ENCODE assay signal across 20 cellular contexts in genomic region chrX:980572-981235, GRCh38.
A peak's percentile ranks its signal among the peaks of the same experiment; 100 is the strongest.
DNase-seq lines count a peak whose midpoint lies in the region; ATAC-seq and TF ChIP-seq lines count a peak whose summit lies in the region.
"Had no signal": no experiment of that assay in that cellular context is flagged by ENCODE, and none has a peak within 500 bp of the region (broad histone marks: within the 10 kb centered on the region; RNA-seq: fewer than 3 reads in every experiment).

No MANE protein-coding gene starts in this region.

- H3K9me2 ChIP-seq in OCI-LY7 (ENCODE audit: insufficient read depth, low read length), result no peaks in the 10 kb centered on the region

- no peaks in the 10 kb centered on the region for H3K4me1 ChIP-seq in endodermal cell (ENCODE audit: control insufficient read depth, insufficient read depth, low read length)
- peaks cover 24% of the 10 kb centered on the region for H3K4me1 ChIP-seq in neural progenitor cell
- no peaks in the 10 kb centered on the region for H3K4me1 ChIP-seq in OCI-LY7 (ENCODE audit: insufficient read depth, low read length, poor library complexity, severe bottlenecking)
- H3K4me1 ChIP-seq: BE2C had no signal

- no peak overlapping the region for H3K4me3 Mint-ChIP-seq in activated naive CD8-positive, alpha-beta T cell treated with anti-CD3 and anti-CD28 coated beads, Interleukin-2, amount 10 ng/mL, durations not matched to agents 7 days and 5 days
- H3K4me3 Mint-ChIP-seq in activated naive CD8-positive, alpha-beta T cell treated with anti-CD3 and anti-CD28 coated beads, Interleukin-2, amount 50 U/mL, for 24 hours, result no peak overlapping the region
- H3K4me3 Mint-ChIP-seq in endodermal cell (no peak overlapping the region), neural progenitor cell (peak overlapping the region; percentile 30)

- no peak overlapping the region for H3K27ac ChIP-seq in endodermal cell (ENCODE audit: low read depth, low read length)
- no peak overlapping the region for H3K27ac ChIP-seq in neural progenitor cell
- H3K27ac ChIP-seq in OCI-LY7 (ENCODE audit: low read depth, low read length, poor library complexity, severe bottlenecking), result no peak overlapping the region

- CTCF ChIA-PET in OCI-LY7 (lab: Charles Lee; ENCODE audit: unreplicated experiment), result no interaction called here

- no TSS peak for BruUV-seq in OCI-LY7 (replicated peaks; lab: Mats Ljungman, UMichigan)

- no peak for ATAC-seq in activated naive CD8-positive, alpha-beta T cell treated with anti-CD3 and anti-CD28 coated beads, Interleukin-2, amount 10 ng/mL, durations not matched to agents 7 days and 5 days (ENCODE audit: low read depth)
- no peak for ATAC-seq in activated naive CD8-positive, alpha-beta T cell treated with anti-CD3 and anti-CD28 coated beads, Interleukin-2, amount 50 U/mL, for 24 hours
- ATAC-seq: K562 had no signal

- H3F3A ChIP-seq in neural progenitor cell (ENCODE audit: low read depth), result peaks cover 23% of the 10 kb centered on the region

- H2AFZ ChIP-seq in neural progenitor cell (replicated peaks) (peak overlapping the region; percentile 93), OCI-LY7 (ENCODE audit: low read length) (no peak overlapping the region)

- H3K36me3 ChIP-seq in endodermal cell (ENCODE audit: control insufficient read depth, insufficient read depth, low read length) (no peaks in the 10 kb centered on the region), neural progenitor cell (no peaks in the 10 kb centered on the region), OCI-LY7 (ENCODE audit: insufficient read depth, low read length) (no peaks in the 10 kb centered on the region)
- H3K36me3 ChIP-seq: BE2C had no signal

- no peak overlapping the region for H3K4me3 ChIP-seq in endodermal cell (ENCODE audit: low read length)
- no peak overlapping the region for H3K4me3 ChIP-seq in neural progenitor cell
- H3K4me3 ChIP-seq in OCI-LY7 (ENCODE audit: low read depth, low read length, poor library complexity, severe bottlenecking), result no peak overlapping the region
- H3K4me3 ChIP-seq: K562 had no signal

- H4K20me1 ChIP-seq in neural progenitor cell (ENCODE audit: low read depth) (no peaks in the 10 kb centered on the region), OCI-LY7 (ENCODE audit: insufficient read depth, low read length) (no peaks in the 10 kb centered on the region)

- peak overlapping the region; percentile 46 for H3K27ac Mint-ChIP-seq in activated naive CD8-positive, alpha-beta T cell treated with anti-CD3 and anti-CD28 coated beads, Interleukin-2, amount 10 ng/mL, durations not matched to agents 7 days and 5 days
- no peak overlapping the region for H3K27ac Mint-ChIP-seq in activated naive CD8-positive, alpha-beta T cell treated with anti-CD3 and anti-CD28 coated beads, Interleukin-2, amount 50 U/mL, for 24 hours
- no peak overlapping the region for H3K27ac Mint-ChIP-seq in endodermal cell
- peak overlapping the region; percentile 57 for H3K27ac Mint-ChIP-seq in neural progenitor cell
- H3K27ac Mint-ChIP-seq: CD4-positive, CD25-positive, alpha-beta regulatory T cell had no signal

- H3K36me3 Mint-ChIP-seq in activated naive CD8-positive, alpha-beta T cell treated with anti-CD3 and anti-CD28 coated beads, Interleukin-2, amount 10 ng/mL, durations not matched to agents 7 days and 5 days, result no peaks in the 10 kb centered on the region
- H3K36me3 Mint-ChIP-seq in activated naive CD8-positive, alpha-beta T cell treated with anti-CD3 and anti-CD28 coated beads, Interleukin-2, amount 50 U/mL, for 24 hours (ENCODE audit: low read depth), result no peaks in the 10 kb centered on the region
- H3K36me3 Mint-ChIP-seq in endodermal cell (ENCODE audit: low read depth) (peaks cover 1% of the 10 kb centered on the region), neural progenitor cell (no peaks in the 10 kb centered on the region)
- H3K36me3 Mint-ChIP-seq: CD4-positive, CD25-positive, alpha-beta regulatory T cell had no signal

- POLR2A ChIA-PET in activated naive CD8-positive, alpha-beta T cell treated with anti-CD3 and anti-CD28 coated beads, Interleukin-2, amount 10 ng/mL, durations not matched to agents 7 days and 5 days (lab: Charles Lee), result no interaction called here
- POLR2A ChIA-PET in OCI-LY7 (lab: Charles Lee), result no interaction called here

- peaks cover 9% of the 10 kb centered on the region for H3K9me3 Mint-ChIP-seq in activated naive CD8-positive, alpha-beta T cell treated with anti-CD3 and anti-CD28 coated beads, Interleukin-2, amount 10 ng/mL, durations not matched to agents 7 days and 5 days
- H3K9me3 Mint-ChIP-seq in activated naive CD8-positive, alpha-beta T cell treated with anti-CD3 and anti-CD28 coated beads, Interleukin-2, amount 50 U/mL, for 24 hours, result peaks cover 10% of the 10 kb centered on the region
- H3K9me3 Mint-ChIP-seq in endodermal cell, result peaks cover 17% of the 10 kb centered on the region
- H3K9me3 Mint-ChIP-seq in neural progenitor cell, result peaks cover 23% of the 10 kb centered on the region

- intact Hi-C loops in OCI-LY7 (cut with micrococcal nuclease; ENCODE audit: unreplicated experiment), result no loop called here

- no peaks in the 10 kb centered on the region for H3K27me3 ChIP-seq in endodermal cell (ENCODE audit: control insufficient read depth, insufficient read depth, low read length, poor library complexity, severe bottlenecking)
- no peaks in the 10 kb centered on the region for H3K27me3 ChIP-seq in neural progenitor cell
- H3K27me3 ChIP-seq: BE2C had no signal

- H3K9me3 ChIP-seq in endodermal cell (ENCODE audit: control insufficient read depth, low read length), result peaks cover 10% of the 10 kb centered on the region
- H3K9me3 ChIP-seq in neural progenitor cell (ENCODE audit: low read depth), result no peaks in the 10 kb centered on the region
- no peaks in the 10 kb centered on the region; the same call in 1 of the 2 replicates for H3K9me3 ChIP-seq in OCI-LY7 (ENCODE audit: low read length)
- H3K9me3 ChIP-seq: BE2C had no signal

- H3K4me2 ChIP-seq in neural progenitor cell, result no peak overlapping the region
- H3K4me2 ChIP-seq in OCI-LY7 (ENCODE audit: low read length), result no peak overlapping the region

- H3K4me1 Mint-ChIP-seq in activated naive CD8-positive, alpha-beta T cell treated with anti-CD3 and anti-CD28 coated beads, Interleukin-2, amount 10 ng/mL, durations not matched to agents 7 days and 5 days, result peaks cover 2% of the 10 kb centered on the region
- H3K4me1 Mint-ChIP-seq in activated naive CD8-positive, alpha-beta T cell treated with anti-CD3 and anti-CD28 coated beads, Interleukin-2, amount 50 U/mL, for 24 hours, result no peaks in the 10 kb centered on the region
- H3K4me1 Mint-ChIP-seq in endodermal cell, result peaks cover 22% of the 10 kb centered on the region
- H3K4me1 Mint-ChIP-seq in neural progenitor cell, result peaks cover 20% of the 10 kb centered on the region

- no peaks in the 10 kb centered on the region for H3K79me2 ChIP-seq in neural progenitor cell (ENCODE audit: low read depth)
- no peaks in the 10 kb centered on the region for H3K79me2 ChIP-seq in OCI-LY7 (ENCODE audit: insufficient read depth, low read depth, low read length)

- H3K9ac ChIP-seq in endodermal cell (ENCODE audit: extremely low read depth, low read length, poor library complexity, severe bottlenecking) (no peak overlapping the region), neural progenitor cell (no peak overlapping the region)

- TF ChIP-seq CTCF in endodermal cell (conservative IDR thresholded peaks at IDR 0.05) (no peak), neural progenitor cell (IDR thresholded peaks at IDR 0.05) (no peak), OCI-LY7 (conservative IDR thresholded peaks at IDR 0.05; ENCODE audit: low read length) (no peak)

- DNase-seq in activated naive CD8-positive, alpha-beta T cell treated with anti-CD3 and anti-CD28 coated beads, Interleukin-2, amount 10 ng/mL, durations not matched to agents 7 days and 5 days, result no peak
- no peak for DNase-seq in activated naive CD8-positive, alpha-beta T cell treated with anti-CD3 and anti-CD28 coated beads, Interleukin-2, amount 50 U/mL, for 24 hours
- peak; percentile 63 for DNase-seq in endodermal cell
- DNase-seq in neural progenitor cell (ENCODE audit: low spot score), result no peak
- DNase-seq in effector CD8-positive, alpha-beta T cell (lab: John Stamatoyannopoulos, UW), result no peak
- no peak for DNase-seq in NCI-H1436 (lab: John Stamatoyannopoulos, UW)
- no peak for DNase-seq in AML-193 (lab: John Stamatoyannopoulos, UW)
- no peak for DNase-seq in OCI-LY7 (ENCODE audit: low spot score)
- DNase-seq: 8988T; BE2C; CD4-positive, CD25-positive, alpha-beta regulatory T cell; COR-L47; DMS 273 treated with DMSO at 0.1 percent for 48 hours; DND-41; NCI-H1092 treated with DMSO at 0.1 percent for 48 hours; NCI-H2081; NCI-H2171 treated with DMSO at 0.1 percent for 48 hours; NCI-H446 treated with DMSO at 0.1 percent for 48 hours; SHP77 had no signal

- H3K27me3 Mint-ChIP-seq in activated naive CD8-positive, alpha-beta T cell treated with anti-CD3 and anti-CD28 coated beads, Interleukin-2, amount 10 ng/mL, durations not matched to agents 7 days and 5 days, result peaks cover 17% of the 10 kb centered on the region
- peaks cover 18% of the 10 kb centered on the region for H3K27me3 Mint-ChIP-seq in activated naive CD8-positive, alpha-beta T cell treated with anti-CD3 and anti-CD28 coated beads, Interleukin-2, amount 50 U/mL, for 24 hours
- peaks cover 51% of the 10 kb centered on the region for H3K27me3 Mint-ChIP-seq in endodermal cell (ENCODE audit: insufficient read depth)
- H3K27me3 Mint-ChIP-seq in neural progenitor cell (ENCODE audit: insufficient read depth, low read depth), result peaks cover 22% of the 10 kb centered on the region

- WGBS in endodermal cell (ENCODE audit: insufficient coverage in 1 of 2, insufficient read length in 1 of 2), 2 experiments, result 76% methylated on average over 7 of the region's 7 CpGs; no CpG with 5 or more reads in 1 of the 2 experiments

Comparison
In these comparisons a context has a peak if more than half of its experiments do, and no peak if none do; other contexts are left out.
1. H3K27ac Mint-ChIP-seq: peak in activated naive CD8-positive, alpha-beta T cell treated with anti-CD3 and anti-CD28 coated beads, Interleukin-2, amount 10 ng/mL, durations not matched to agents 7 days and 5 days (single experiment) and neural progenitor cell (single experiment); none in activated naive CD8-positive, alpha-beta T cell treated with anti-CD3 and anti-CD28 coated beads, Interleukin-2, amount 50 U/mL, for 24 hours (single experiment) and endodermal cell (single experiment).